1 cellular context compared by ENCODE assay signal in the genomic region with DNA sequence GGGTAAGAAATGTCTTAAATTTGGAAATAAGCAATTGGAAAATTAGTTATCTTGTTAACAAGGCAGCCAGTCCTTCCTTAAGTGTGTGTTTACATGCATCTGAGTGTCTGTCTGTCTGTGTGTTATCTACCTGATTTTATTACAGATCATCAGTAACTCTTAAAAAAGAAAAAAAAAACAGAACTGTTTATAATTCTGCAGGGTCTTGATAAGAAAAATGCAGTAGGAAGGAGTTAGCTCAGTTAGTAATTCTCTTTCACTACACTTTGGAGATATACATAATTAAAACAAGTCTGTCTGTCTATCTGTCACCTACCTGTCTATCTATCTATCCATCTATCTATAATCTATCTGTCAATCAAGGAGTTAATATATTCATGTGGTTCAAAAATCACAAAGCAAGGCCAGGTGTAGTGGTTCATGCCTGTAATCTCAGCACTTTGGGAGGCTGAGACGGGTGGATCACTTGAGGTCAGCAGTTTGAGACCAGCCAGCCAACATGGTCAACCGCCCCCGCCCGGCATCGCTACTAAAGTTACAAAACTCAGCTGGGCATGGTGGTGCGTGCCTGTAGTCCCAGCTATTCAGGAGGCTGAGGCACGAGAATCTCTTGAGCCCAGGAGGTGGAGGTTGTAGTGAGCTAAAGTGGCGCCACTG.
TF ChIP-seq lines count a peak whose summit lies in the region.

No MANE protein-coding gene starts in this region.

TF ChIP-seq in K562, 482 proteins besides CTCF, POLR2A, EP300 and RAD21 (continued from another document and continues in another):
- TF ChIP-seq, protein P1, sequence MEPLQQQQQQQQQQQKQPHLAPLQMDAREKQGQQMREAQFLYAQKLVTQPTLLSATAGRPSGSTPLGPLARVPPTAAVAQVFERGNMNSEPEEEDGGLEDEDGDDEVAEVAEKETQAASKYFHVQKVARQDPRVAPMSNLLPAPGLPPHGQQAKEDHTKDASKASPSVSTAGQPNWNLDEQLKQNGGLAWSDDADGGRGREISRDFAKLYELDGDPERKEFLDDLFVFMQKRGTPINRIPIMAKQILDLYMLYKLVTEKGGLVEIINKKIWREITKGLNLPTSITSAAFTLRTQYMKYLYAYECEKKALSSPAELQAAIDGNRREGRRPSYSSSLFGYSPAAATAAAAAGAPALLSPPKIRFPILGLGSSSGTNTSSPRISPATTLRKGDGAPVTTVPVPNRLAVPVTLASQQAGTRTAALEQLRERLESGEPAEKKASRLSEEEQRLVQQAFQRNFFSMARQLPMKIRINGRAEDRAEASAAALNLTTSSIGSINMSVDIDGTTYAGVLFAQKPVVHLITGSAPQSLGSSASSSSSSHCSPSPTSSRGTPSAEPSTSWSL (CRISPR knock-in tag; IDR thresholded peaks at IDR 0.05; ENCODE audit: borderline replicate concordance): no peak
- TF ChIP-seq STAT5A (IDR thresholded peaks at IDR 0.05; ENCODE audit: borderline replicate concordance, low read length): no peak
- TF ChIP-seq, protein P2, sequence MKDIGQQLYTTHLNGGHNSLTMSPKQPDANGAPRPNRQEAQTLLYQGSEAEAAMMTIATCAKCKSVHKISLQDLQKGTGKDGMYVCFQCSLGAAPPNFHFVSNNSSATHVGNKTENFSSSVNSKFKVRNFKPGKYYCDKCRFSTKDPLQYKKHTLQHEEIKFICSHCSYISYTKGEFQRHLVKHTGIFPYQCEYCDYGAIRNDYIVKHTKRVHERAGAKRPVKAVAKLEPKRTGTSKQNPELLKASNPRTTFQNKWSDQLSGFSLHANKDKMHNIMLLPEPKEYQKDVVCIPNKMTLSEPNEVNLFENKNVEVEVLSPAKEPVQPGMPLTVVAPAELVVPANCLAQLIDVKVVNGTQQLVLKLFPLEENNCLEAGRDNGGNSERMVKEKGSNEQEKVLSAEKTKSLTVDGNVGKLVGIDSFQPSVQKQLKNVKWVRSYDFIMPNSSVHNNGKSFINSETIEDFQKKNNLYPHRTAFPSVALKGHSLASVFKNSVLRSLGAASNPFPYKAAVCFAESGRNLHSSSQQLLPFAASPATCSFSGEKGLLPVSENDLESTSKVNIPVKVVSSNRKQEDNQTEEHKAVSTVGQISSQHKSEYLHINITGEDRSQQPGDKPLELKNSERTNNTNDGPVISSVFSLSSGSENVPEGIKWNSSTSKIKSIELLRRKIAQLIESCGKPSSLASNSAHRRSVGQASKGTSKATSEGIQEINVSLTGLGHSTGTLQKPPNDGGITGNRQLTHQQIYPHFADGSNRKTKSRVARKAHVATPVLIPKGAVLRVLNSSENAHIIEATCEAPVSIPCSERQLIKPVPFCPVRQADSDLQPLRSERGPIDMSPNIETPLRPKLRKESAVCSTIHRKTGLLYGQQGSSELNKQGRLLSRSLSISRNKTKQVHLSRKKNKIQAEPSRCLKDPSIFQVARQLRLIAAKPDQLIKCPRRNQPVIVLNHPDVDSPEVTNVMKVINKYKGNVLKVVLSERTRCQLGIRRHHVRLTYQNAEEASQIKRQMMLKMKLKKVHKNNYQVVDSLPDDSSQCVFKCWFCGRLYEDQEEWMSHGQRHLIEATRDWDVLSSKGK (CRISPR knock-in tag; IDR thresholded peaks at IDR 0.05): no peak
- TF ChIP-seq FOXJ2 (tag; IDR thresholded peaks at IDR 0.05): no peak
- no peak for TF ChIP-seq ZNF232 (CRISPR knock-in tag; IDR thresholded peaks at IDR 0.05)
- TF ChIP-seq ZNF408 (CRISPR knock-in tag; IDR thresholded peaks at IDR 0.05; ENCODE audit: low read depth): no peak
- no peak for TF ChIP-seq ZNF584 (CRISPR knock-in tag; IDR thresholded peaks at IDR 0.05; ENCODE audit: low read depth)
- TF ChIP-seq, protein P3, sequence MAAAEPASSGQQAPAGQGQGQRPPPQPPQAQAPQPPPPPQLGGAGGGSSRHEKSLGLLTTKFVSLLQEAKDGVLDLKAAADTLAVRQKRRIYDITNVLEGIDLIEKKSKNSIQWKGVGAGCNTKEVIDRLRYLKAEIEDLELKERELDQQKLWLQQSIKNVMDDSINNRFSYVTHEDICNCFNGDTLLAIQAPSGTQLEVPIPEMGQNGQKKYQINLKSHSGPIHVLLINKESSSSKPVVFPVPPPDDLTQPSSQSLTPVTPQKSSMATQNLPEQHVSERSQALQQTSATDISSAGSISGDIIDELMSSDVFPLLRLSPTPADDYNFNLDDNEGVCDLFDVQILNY (CRISPR knock-in tag; IDR thresholded peaks at IDR 0.05): no peak
- no peak for TF ChIP-seq ZNF134 (CRISPR knock-in tag; conservative IDR thresholded peaks at IDR 0.05)
- TF ChIP-seq, protein P4, sequence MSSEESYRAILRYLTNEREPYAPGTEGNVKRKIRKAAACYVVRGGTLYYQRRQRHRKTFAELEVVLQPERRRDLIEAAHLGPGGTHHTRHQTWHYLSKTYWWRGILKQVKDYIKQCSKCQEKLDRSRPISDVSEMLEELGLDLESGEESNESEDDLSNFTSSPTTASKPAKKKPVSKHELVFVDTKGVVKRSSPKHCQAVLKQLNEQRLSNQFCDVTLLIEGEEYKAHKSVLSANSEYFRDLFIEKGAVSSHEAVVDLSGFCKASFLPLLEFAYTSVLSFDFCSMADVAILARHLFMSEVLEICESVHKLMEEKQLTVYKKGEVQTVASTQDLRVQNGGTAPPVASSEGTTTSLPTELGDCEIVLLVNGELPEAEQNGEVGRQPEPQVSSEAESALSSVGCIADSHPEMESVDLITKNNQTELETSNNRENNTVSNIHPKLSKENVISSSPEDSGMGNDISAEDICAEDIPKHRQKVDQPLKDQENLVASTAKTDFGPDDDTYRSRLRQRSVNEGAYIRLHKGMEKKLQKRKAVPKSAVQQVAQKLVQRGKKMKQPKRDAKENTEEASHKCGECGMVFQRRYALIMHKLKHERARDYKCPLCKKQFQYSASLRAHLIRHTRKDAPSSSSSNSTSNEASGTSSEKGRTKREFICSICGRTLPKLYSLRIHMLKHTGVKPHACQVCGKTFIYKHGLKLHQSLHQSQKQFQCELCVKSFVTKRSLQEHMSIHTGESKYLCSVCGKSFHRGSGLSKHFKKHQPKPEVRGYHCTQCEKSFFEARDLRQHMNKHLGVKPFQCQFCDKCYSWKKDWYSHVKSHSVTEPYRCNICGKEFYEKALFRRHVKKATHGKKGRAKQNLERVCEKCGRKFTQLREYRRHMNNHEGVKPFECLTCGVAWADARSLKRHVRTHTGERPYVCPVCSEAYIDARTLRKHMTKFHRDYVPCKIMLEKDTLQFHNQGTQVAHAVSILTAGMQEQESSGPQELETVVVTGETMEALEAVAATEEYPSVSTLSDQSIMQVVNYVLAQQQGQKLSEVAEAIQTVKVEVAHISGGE (CRISPR knock-in tag; IDR thresholded peaks at IDR 0.05): 0 out of 6 replicates have a peak, but pooled peaks of 1 of the 3 experiments have one; percentile 41
- TF ChIP-seq ATF7 (IDR thresholded peaks at IDR 0.05): peak; percentile 4; the same call in 1 of the 2 replicates
- TF ChIP-seq, protein P5, sequence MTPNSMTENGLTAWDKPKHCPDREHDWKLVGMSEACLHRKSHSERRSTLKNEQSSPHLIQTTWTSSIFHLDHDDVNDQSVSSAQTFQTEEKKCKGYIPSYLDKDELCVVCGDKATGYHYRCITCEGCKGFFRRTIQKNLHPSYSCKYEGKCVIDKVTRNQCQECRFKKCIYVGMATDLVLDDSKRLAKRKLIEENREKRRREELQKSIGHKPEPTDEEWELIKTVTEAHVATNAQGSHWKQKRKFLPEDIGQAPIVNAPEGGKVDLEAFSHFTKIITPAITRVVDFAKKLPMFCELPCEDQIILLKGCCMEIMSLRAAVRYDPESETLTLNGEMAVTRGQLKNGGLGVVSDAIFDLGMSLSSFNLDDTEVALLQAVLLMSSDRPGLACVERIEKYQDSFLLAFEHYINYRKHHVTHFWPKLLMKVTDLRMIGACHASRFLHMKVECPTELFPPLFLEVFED (CRISPR knock-in tag; conservative IDR thresholded peaks at IDR 0.05): no peak
- 0 out of 2 replicates have a peak, but pooled peaks have one; percentile 48 for TF ChIP-seq HDAC8 (tag; IDR thresholded peaks at IDR 0.05)
- TF ChIP-seq TFAM (CRISPR knock-in tag; conservative IDR thresholded peaks at IDR 0.05): no peak
- no peak for TF ChIP-seq MAFF (IDR thresholded peaks at IDR 0.05; ENCODE audit: low read length)
- no peak for TF ChIP-seq PYGO2 (tag; IDR thresholded peaks at IDR 0.05)
- TF ChIP-seq, protein P6, sequence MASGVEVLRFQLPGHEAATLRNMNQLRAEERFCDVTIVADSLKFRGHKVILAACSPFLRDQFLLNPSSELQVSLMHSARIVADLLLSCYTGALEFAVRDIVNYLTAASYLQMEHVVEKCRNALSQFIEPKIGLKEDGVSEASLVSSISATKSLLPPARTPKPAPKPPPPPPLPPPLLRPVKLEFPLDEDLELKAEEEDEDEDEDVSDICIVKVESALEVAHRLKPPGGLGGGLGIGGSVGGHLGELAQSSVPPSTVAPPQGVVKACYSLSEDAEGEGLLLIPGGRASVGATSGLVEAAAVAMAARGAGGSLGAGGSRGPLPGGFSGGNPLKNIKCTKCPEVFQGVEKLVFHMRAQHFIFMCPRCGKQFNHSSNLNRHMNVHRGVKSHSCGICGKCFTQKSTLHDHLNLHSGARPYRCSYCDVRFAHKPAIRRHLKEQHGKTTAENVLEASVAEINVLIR (CRISPR knock-in tag; IDR thresholded peaks at IDR 0.05): no peak
- TF ChIP-seq, protein P7, sequence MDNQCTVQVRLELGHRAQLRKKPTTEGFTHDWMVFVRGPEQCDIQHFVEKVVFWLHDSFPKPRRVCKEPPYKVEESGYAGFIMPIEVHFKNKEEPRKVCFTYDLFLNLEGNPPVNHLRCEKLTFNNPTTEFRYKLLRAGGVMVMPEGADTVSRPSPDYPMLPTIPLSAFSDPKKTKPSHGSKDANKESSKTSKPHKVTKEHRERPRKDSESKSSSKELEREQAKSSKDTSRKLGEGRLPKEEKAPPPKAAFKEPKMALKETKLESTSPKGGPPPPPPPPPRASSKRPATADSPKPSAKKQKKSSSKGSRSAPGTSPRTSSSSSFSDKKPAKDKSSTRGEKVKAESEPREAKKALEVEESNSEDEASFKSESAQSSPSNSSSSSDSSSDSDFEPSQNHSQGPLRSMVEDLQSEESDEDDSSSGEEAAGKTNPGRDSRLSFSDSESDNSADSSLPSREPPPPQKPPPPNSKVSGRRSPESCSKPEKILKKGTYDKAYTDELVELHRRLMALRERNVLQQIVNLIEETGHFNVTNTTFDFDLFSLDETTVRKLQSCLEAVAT (IDR thresholded peaks at IDR 0.05): peak in 1 of 2 experiments; percentile 34; a peak in 1 of 4 replicates
- TF ChIP-seq PHF21A (IDR thresholded peaks at IDR 0.05; ENCODE audit: borderline replicate concordance, low read depth): no peak
- no peak for TF ChIP-seq CHD2 (IDR thresholded peaks at IDR 0.05; ENCODE audit: low read depth, low read length)
- TF ChIP-seq, protein P8, sequence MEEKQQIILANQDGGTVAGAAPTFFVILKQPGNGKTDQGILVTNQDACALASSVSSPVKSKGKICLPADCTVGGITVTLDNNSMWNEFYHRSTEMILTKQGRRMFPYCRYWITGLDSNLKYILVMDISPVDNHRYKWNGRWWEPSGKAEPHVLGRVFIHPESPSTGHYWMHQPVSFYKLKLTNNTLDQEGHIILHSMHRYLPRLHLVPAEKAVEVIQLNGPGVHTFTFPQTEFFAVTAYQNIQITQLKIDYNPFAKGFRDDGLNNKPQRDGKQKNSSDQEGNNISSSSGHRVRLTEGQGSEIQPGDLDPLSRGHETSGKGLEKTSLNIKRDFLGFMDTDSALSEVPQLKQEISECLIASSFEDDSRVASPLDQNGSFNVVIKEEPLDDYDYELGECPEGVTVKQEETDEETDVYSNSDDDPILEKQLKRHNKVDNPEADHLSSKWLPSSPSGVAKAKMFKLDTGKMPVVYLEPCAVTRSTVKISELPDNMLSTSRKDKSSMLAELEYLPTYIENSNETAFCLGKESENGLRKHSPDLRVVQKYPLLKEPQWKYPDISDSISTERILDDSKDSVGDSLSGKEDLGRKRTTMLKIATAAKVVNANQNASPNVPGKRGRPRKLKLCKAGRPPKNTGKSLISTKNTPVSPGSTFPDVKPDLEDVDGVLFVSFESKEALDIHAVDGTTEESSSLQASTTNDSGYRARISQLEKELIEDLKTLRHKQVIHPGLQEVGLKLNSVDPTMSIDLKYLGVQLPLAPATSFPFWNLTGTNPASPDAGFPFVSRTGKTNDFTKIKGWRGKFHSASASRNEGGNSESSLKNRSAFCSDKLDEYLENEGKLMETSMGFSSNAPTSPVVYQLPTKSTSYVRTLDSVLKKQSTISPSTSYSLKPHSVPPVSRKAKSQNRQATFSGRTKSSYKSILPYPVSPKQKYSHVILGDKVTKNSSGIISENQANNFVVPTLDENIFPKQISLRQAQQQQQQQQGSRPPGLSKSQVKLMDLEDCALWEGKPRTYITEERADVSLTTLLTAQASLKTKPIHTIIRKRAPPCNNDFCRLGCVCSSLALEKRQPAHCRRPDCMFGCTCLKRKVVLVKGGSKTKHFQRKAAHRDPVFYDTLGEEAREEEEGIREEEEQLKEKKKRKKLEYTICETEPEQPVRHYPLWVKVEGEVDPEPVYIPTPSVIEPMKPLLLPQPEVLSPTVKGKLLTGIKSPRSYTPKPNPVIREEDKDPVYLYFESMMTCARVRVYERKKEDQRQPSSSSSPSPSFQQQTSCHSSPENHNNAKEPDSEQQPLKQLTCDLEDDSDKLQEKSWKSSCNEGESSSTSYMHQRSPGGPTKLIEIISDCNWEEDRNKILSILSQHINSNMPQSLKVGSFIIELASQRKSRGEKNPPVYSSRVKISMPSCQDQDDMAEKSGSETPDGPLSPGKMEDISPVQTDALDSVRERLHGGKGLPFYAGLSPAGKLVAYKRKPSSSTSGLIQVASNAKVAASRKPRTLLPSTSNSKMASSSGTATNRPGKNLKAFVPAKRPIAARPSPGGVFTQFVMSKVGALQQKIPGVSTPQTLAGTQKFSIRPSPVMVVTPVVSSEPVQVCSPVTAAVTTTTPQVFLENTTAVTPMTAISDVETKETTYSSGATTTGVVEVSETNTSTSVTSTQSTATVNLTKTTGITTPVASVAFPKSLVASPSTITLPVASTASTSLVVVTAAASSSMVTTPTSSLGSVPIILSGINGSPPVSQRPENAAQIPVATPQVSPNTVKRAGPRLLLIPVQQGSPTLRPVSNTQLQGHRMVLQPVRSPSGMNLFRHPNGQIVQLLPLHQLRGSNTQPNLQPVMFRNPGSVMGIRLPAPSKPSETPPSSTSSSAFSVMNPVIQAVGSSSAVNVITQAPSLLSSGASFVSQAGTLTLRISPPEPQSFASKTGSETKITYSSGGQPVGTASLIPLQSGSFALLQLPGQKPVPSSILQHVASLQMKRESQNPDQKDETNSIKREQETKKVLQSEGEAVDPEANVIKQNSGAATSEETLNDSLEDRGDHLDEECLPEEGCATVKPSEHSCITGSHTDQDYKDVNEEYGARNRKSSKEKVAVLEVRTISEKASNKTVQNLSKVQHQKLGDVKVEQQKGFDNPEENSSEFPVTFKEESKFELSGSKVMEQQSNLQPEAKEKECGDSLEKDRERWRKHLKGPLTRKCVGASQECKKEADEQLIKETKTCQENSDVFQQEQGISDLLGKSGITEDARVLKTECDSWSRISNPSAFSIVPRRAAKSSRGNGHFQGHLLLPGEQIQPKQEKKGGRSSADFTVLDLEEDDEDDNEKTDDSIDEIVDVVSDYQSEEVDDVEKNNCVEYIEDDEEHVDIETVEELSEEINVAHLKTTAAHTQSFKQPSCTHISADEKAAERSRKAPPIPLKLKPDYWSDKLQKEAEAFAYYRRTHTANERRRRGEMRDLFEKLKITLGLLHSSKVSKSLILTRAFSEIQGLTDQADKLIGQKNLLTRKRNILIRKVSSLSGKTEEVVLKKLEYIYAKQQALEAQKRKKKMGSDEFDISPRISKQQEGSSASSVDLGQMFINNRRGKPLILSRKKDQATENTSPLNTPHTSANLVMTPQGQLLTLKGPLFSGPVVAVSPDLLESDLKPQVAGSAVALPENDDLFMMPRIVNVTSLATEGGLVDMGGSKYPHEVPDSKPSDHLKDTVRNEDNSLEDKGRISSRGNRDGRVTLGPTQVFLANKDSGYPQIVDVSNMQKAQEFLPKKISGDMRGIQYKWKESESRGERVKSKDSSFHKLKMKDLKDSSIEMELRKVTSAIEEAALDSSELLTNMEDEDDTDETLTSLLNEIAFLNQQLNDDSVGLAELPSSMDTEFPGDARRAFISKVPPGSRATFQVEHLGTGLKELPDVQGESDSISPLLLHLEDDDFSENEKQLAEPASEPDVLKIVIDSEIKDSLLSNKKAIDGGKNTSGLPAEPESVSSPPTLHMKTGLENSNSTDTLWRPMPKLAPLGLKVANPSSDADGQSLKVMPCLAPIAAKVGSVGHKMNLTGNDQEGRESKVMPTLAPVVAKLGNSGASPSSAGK (IDR thresholded peaks at IDR 0.05): no peak
- TF ChIP-seq KHSRP (IDR thresholded peaks at IDR 0.05): no peak
- TF ChIP-seq BRD9 (IDR thresholded peaks at IDR 0.05; ENCODE audit: low read depth, partially characterized antibody): peak; percentile 39
